ENCODE assay signal across 14 cellular contexts in the genomic region with DNA sequence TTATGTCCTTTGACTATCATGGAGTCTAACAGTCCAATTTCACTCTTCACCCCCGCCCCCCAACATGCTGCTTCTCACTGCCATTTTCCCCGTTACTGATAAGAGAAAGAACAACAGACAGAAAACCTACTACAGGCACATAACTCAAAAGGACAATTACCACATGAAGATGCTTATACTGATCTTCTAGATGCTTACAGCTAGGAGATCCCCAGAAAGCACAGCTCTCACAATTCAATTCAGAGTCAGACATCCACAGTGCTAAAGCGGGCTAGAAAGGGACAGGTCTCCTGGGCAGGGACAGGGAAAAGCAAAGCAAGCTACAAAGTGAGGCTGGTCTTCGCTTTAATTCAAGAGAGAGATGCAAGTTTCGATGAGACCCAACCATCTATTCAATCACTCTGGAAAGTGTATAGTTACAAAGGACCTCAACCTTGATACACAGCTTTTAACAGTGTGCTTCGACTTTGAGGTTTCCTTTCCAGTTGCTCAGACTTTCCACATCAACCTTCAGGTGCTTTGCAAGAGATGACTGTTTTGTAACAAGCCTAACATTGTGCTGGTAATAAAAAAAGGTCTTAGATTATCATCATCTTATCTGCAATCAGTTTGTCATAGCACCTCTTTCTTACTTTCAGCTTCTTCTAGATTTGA.
DNase-seq lines count a peak whose midpoint lies in the region; ATAC-seq and TF ChIP-seq lines count a peak whose summit lies in the region.
"Had no signal": no experiment of that assay in that cellular context is flagged by ENCODE, and none has a peak within 500 bp of the region (broad histone marks: within the 10 kb centered on the region; RNA-seq: fewer than 3 reads in every experiment).

No MANE protein-coding gene starts in this region.

- H3K9me3 Mint-ChIP-seq in CD4-positive, alpha-beta memory T cell = no peaks in the 10 kb centered on the region
- no peaks in the 10 kb centered on the region for H3K9me3 Mint-ChIP-seq in activated T-cell treated with anti-CD3 and anti-CD28 coated beads, Interleukin-2, amount 50 U/mL, for 72 hours
- H3K9me3 Mint-ChIP-seq in neural progenitor cell = no peaks in the 10 kb centered on the region

- peaks cover 75 to 91% (median 85%) of the 10 kb centered on the region in 4 donors for H3K4me1 Mint-ChIP-seq in CD4-positive, alpha-beta memory T cell
- H3K4me1 Mint-ChIP-seq in activated T-cell treated with anti-CD3 and anti-CD28 coated beads, Interleukin-2, amount 50 U/mL, for 72 hours (ENCODE audit: low read depth) = peaks cover 96% of the 10 kb centered on the region
- H3K4me1 Mint-ChIP-seq in neural progenitor cell = peaks cover 38% of the 10 kb centered on the region

- H3K9ac ChIP-seq in OCI-LY1 (ENCODE audit: low read length) (no peak overlapping the region), neural progenitor cell (no peak overlapping the region)

- H3K9me3 ChIP-seq in CD4-positive, alpha-beta memory T cell (ENCODE audit: control insufficient read depth in 1 of 2, low read length in 2 of 2) = no peaks in the 10 kb centered on the region
- H3K9me3 ChIP-seq in OCI-LY1 (ENCODE audit: low read length) (no peaks in the 10 kb centered on the region), neural progenitor cell (ENCODE audit: low read depth) (no peaks in the 10 kb centered on the region)

- H3K36me3 ChIP-seq in CD4-positive, alpha-beta memory T cell (ENCODE audit: insufficient read depth, low read length) = peaks cover 4% of the 10 kb centered on the region
- peaks cover 82% of the 10 kb centered on the region for H3K36me3 ChIP-seq in OCI-LY1 (ENCODE audit: insufficient read depth, low read length)
- no peaks in the 10 kb centered on the region for H3K36me3 ChIP-seq in neural progenitor cell

- H4K20me1 ChIP-seq in OCI-LY1 (ENCODE audit: insufficient read depth, low read length) = no peaks in the 10 kb centered on the region
- H4K20me1 ChIP-seq in neural progenitor cell (ENCODE audit: low read depth) = no peaks in the 10 kb centered on the region

- peaks cover 38 to 53% of the 10 kb centered on the region in 2 donors for H3K36me3 Mint-ChIP-seq in CD4-positive, alpha-beta memory T cell
- peaks cover 2 to 18% of the 10 kb centered on the region in 2 donors for H3K36me3 Mint-ChIP-seq in activated T-cell treated with anti-CD3 and anti-CD28 coated beads, Interleukin-2, amount 50 U/mL, for 72 hours (ENCODE audit: insufficient read depth in 2 of 2)
- H3K36me3 Mint-ChIP-seq in neural progenitor cell = peaks cover 30% of the 10 kb centered on the region
- H3K36me3 Mint-ChIP-seq: naive B cell had no signal

- peaks cover 93% of the 10 kb centered on the region for H3K4me1 ChIP-seq in CD4-positive, alpha-beta memory T cell (ENCODE audit: insufficient read depth, low read length)
- peaks cover 64% of the 10 kb centered on the region for H3K4me1 ChIP-seq in OCI-LY1 (ENCODE audit: insufficient read depth, low read length, severe bottlenecking)
- H3K4me1 ChIP-seq in neural progenitor cell = peaks cover 22% of the 10 kb centered on the region

- peak overlapping the region; percentile 54 to 86 (median 76) for H3K4me3 Mint-ChIP-seq in CD4-positive, alpha-beta memory T cell
- H3K4me3 Mint-ChIP-seq in activated T-cell treated with anti-CD3 and anti-CD28 coated beads, Interleukin-2, amount 50 U/mL, for 72 hours = peak overlapping the region; percentile 77 to 81
- no peak overlapping the region for H3K4me3 Mint-ChIP-seq in neural progenitor cell

- peak overlapping the region; percentile 10; the same call in 1 of the 2 replicates for H3K4me2 ChIP-seq in OCI-LY1 (ENCODE audit: low read length)
- no peak overlapping the region for H3K4me2 ChIP-seq in neural progenitor cell

- no peaks in the 10 kb centered on the region for H3K27me3 Mint-ChIP-seq in CD4-positive, alpha-beta memory T cell
- H3K27me3 Mint-ChIP-seq in activated T-cell treated with anti-CD3 and anti-CD28 coated beads, Interleukin-2, amount 50 U/mL, for 72 hours (ENCODE audit: low read depth) = no peaks in the 10 kb centered on the region
- peaks cover 3% of the 10 kb centered on the region for H3K27me3 Mint-ChIP-seq in neural progenitor cell (ENCODE audit: insufficient read depth, low read depth)

- TF ChIP-seq CTCF in OCI-LY1 (IDR thresholded peaks at IDR 0.05; ENCODE audit: low read length) (no peak), neural progenitor cell (IDR thresholded peaks at IDR 0.05) (no peak)

- H3K27ac Mint-ChIP-seq in CD4-positive, alpha-beta memory T cell = peak overlapping the region; percentile 37 to 94 (median 89)
- peak overlapping the region; percentile 80 for H3K27ac Mint-ChIP-seq in activated T-cell treated with anti-CD3 and anti-CD28 coated beads, Interleukin-2, amount 50 U/mL, for 72 hours
- H3K27ac Mint-ChIP-seq in neural progenitor cell = peak overlapping the region; percentile 3
- H3K27ac Mint-ChIP-seq: naive B cell had no signal

- H3F3A ChIP-seq in OCI-LY1 (ENCODE audit: insufficient read depth, low read length) (no peaks in the 10 kb centered on the region), neural progenitor cell (ENCODE audit: low read depth) (no peaks in the 10 kb centered on the region)

- H3K79me2 ChIP-seq in OCI-LY1 (ENCODE audit: insufficient read depth, low read length) = peaks cover 92% of the 10 kb centered on the region
- no peaks in the 10 kb centered on the region for H3K79me2 ChIP-seq in neural progenitor cell (ENCODE audit: low read depth)

- H2AFZ ChIP-seq in OCI-LY1 (ENCODE audit: low read length) = no peak overlapping the region
- H2AFZ ChIP-seq in neural progenitor cell (replicated peaks) = no peak overlapping the region

- ATAC-seq in activated T-cell treated with anti-CD3 and anti-CD28 coated beads, Interleukin-2, amount 50 U/mL, for 72 hours (replicated peaks in 1 of 2) = peak; percentile 90 to 93
- no peak for ATAC-seq in GM18907 (IDR thresholded peaks at IDR 0.05; ENCODE audit: unreplicated experiment)
- ATAC-seq: right cardiac atrium had no signal

- POLR2A ChIA-PET in CD4-positive, alpha-beta memory T cell (lab: Charles Lee; ENCODE audit: partially characterized antibody) = interaction anchor here (1.0 to 23.2 kb wide), 19 partner anchors 9 to 326 kb away, joined by 3 to 460 read pairs (median 6); a partner anchor contains a TSS

- CTCF ChIA-PET in CD4-positive, alpha-beta memory T cell (lab: Charles Lee; ENCODE audit: partially characterized antibody) = interaction anchor here (0.6 to 13.1 kb wide), 16 partner anchors 8 to 386 kb away, joined by 3 to 64 read pairs (median 4); no protein-coding TSS in a partner anchor

- H3K27me3 ChIP-seq in CD4-positive, alpha-beta memory T cell (ENCODE audit: insufficient read depth, low read length) = no peaks in the 10 kb centered on the region
- H3K27me3 ChIP-seq in OCI-LY1 (ENCODE audit: insufficient read depth, low read length) (no peaks in the 10 kb centered on the region), neural progenitor cell (no peaks in the 10 kb centered on the region)

- DNase-seq in CD4-positive, alpha-beta memory T cell = peak; percentile 53 to 86 (median 63)
- peak; percentile 63 to 65 for DNase-seq in activated T-cell treated with anti-CD3 and anti-CD28 coated beads, Interleukin-2, amount 50 U/mL, for 72 hours
- no peak for DNase-seq in neural progenitor cell (ENCODE audit: low spot score)
- no peak for DNase-seq in epidermal melanocyte (ENCODE audit: insufficient read length, low spot score)
- DNase-seq in activated gamma-delta T cell treated with Interleukin-2 at 50 U/mL for 16 hours = no peak
- DNase-seq in HT-29 (ENCODE audit: low spot score) = no peak
- DNase-seq: EL; naive B cell; NCI-H2081; NK-92 treated with Interleukin-12 subunit alpha and Interleukin-12 subunit beta, amount 100 ng/mL, for 24 hours; right cardiac atrium had no signal

- peak overlapping the region; percentile 52 for H3K27ac ChIP-seq in CD4-positive, alpha-beta memory T cell (ENCODE audit: low read depth, low read length)
- peak overlapping the region; percentile 47 for H3K27ac ChIP-seq in OCI-LY1 (ENCODE audit: low read depth, low read length, poor library complexity, severe bottlenecking)
- no peak overlapping the region for H3K27ac ChIP-seq in neural progenitor cell
- H3K27ac ChIP-seq: SK-N-MC had no signal

- intact Hi-C loops in CD4-positive, alpha-beta memory T cell (cut with micrococcal nuclease) = loop anchor here (1.0 to 5.0 kb wide), 3 partner anchors 8 to 58 kb away; no protein-coding TSS in a partner anchor

- H3K4me3 ChIP-seq in CD4-positive, alpha-beta memory T cell (ENCODE audit: low read length in 2 of 2) = peak overlapping the region; percentile 2 to 32
- no peak overlapping the region for H3K4me3 ChIP-seq in OCI-LY1 (ENCODE audit: low read depth, low read length, poor library complexity, severe bottlenecking)
- H3K4me3 ChIP-seq in neural progenitor cell = no peak overlapping the region
- H3K4me3 ChIP-seq: SK-N-MC had no signal

- H3K9me2 ChIP-seq in OCI-LY1 (ENCODE audit: low read depth, low read length) = no peaks in the 10 kb centered on the region

Comparison
In these comparisons a context has a peak if more than half of its experiments do, and no peak if none do; other contexts are left out.
1. DNase-seq: peak in CD4-positive, alpha-beta memory T cell (5 of 5) and activated T-cell treated with anti-CD3 and anti-CD28 coated beads, Interleukin-2, amount 50 U/mL, for 72 hours (2 of 2); none in neural progenitor cell (single experiment), epidermal melanocyte (single experiment), activated gamma-delta T cell treated with Interleukin-2 at 50 U/mL for 16 hours (single experiment) and HT-29 (single experiment).
2. H3K4me3 ChIP-seq: peak in CD4-positive, alpha-beta memory T cell (2 of 2); none in OCI-LY1 (single experiment) and neural progenitor cell (single experiment).
3. H3K27ac Mint-ChIP-seq: peak in every context shown above with its lines; median percentile 89 in CD4-positive, alpha-beta memory T cell; 80 in activated T-cell treated with anti-CD3 and anti-CD28 coated beads, Interleukin-2, amount 50 U/mL, for 72 hours; 3 in neural progenitor cell.